9 cellular contexts compared by ENCODE assay signal in the genomic region with DNA sequence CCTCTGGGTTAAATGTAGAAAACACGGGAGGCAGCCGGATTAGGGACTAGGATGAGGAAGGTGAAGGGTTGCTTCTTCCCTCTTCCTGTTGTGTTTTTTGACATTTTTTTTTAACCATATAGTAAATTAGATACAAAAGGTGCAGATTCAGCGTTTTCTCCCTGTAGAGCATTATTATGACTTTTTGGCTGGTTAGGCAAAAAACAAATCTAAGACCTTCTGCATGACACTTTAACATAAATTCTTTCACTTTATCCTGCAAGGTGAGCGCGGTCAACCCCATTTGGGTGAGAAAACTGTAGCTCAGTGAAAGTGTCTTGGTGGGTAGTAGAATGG. TPM values are rescaled to one million over a fixed set of nuclear protein-coding genes. Genes with fewer than 3 reads are reported as not detected.
DNase-seq lines count a peak whose midpoint lies in the region; ATAC-seq and TF ChIP-seq lines count a peak whose summit lies in the region.
"Had no signal": no experiment of that assay in that cellular context is flagged by ENCODE, and none has a peak within 500 bp of the region (broad histone marks: within the 10 kb centered on the region; RNA-seq: fewer than 3 reads in every experiment).

No MANE protein-coding gene starts in this region.

- H3K27me3 Mint-ChIP-seq in dendritic cell treated with granulocyte-macrophage colony-stimulating factor and Interleukin-4, amounts not matched to agents 40 ng/mL and 50 ng/mL, for 4 days, result peaks cover 50% of the 10 kb centered on the region
- peaks cover 49% of the 10 kb centered on the region for H3K27me3 Mint-ChIP-seq in nephron (ENCODE audit: low read depth)

- peaks cover 18% of the 10 kb centered on the region for H3K4me1 Mint-ChIP-seq in dendritic cell treated with granulocyte-macrophage colony-stimulating factor and Interleukin-4, amounts not matched to agents 40 ng/mL and 50 ng/mL, for 4 days (ENCODE audit: low read depth)
- peaks cover 16% of the 10 kb centered on the region for H3K4me1 Mint-ChIP-seq in nephron

- no peak for ATAC-seq in mucosa of descending colon
- ATAC-seq in HG02840 (IDR thresholded peaks at IDR 0.05; ENCODE audit: low FRiP score, unreplicated experiment), result no peak

- H3K27me3 ChIP-seq in BLaER1 treated with 17β-estradiol and CSF1 and Interleukin-3, amounts not matched to agents 10 nM and 100 nM, result peaks cover 23 to 50% (median 43%) of the 10 kb centered on the region in 11 experiments

- H4K20me1 ChIP-seq in BLaER1 treated with 17β-estradiol and CSF1 and Interleukin-3, amounts not matched to agents 10 nM and 100 nM, result peaks cover 0 to 58% (median 0%) of the 10 kb centered on the region in 11 experiments; a peak in 5 of 22 replicates

- TF ChIP-seq CTCF in nephron (IDR thresholded peaks at IDR 0.05; ENCODE audit: unreplicated experiment in 3 of 3), result no peak
- no peak for TF ChIP-seq CTCF in mucosa of descending colon (IDR thresholded peaks at IDR 0.05)

- H3K9me3 ChIP-seq in BLaER1 treated with 17β-estradiol and CSF1 and Interleukin-3, amounts not matched to agents 10 nM and 100 nM (replicated peaks in 1 of 11), result no peaks in the 10 kb centered on the region
- no peaks in the 10 kb centered on the region for H3K9me3 ChIP-seq in KOPT-K1 (ENCODE audit: insufficient read depth, low read length, poor library complexity, severe bottlenecking)
- no peaks in the 10 kb centered on the region for H3K9me3 ChIP-seq in mucosa of descending colon

- no peaks in the 10 kb centered on the region for H3K9me3 Mint-ChIP-seq in dendritic cell treated with granulocyte-macrophage colony-stimulating factor and Interleukin-4, amounts not matched to agents 40 ng/mL and 50 ng/mL, for 4 days
- H3K9me3 Mint-ChIP-seq in nephron, result no peaks in the 10 kb centered on the region

- H3K36me3 ChIP-seq in BLaER1 treated with 17β-estradiol and CSF1 and Interleukin-3, amounts not matched to agents 10 nM and 100 nM, result peaks cover 0 to 6% (median 0%) of the 10 kb centered on the region in 11 experiments; a peak in 2 of 22 replicates
- H3K36me3 ChIP-seq in KOPT-K1 (ENCODE audit: insufficient read depth, low read length) (no peaks in the 10 kb centered on the region), mucosa of descending colon (ENCODE audit: low read depth) (no peaks in the 10 kb centered on the region)

- peak overlapping the region; percentile 67 for H3K4me3 Mint-ChIP-seq in dendritic cell treated with granulocyte-macrophage colony-stimulating factor and Interleukin-4, amounts not matched to agents 40 ng/mL and 50 ng/mL, for 4 days
- peak overlapping the region; percentile 83 to 95 (median 90) for H3K4me3 Mint-ChIP-seq in nephron

- H3K4me2 ChIP-seq in BLaER1 treated with 17β-estradiol and CSF1 and Interleukin-3, amounts not matched to agents 10 nM and 100 nM, result peak overlapping the region; percentile 91 to 99 (median 99)

- DNase-seq in central memory CD4-positive, alpha-beta T cell, result no peak
- DNase-seq in NCI-H2029 (lab: John Stamatoyannopoulos, UW), result no peak
- DNase-seq in mucosa of descending colon, result no peak
- DNase-seq: NCI-H2029 treated with DMSO at 0.1 percent for 48 hours had no signal

- peak overlapping the region; percentile 68 to 96 (median 77) for H3K4me3 ChIP-seq in BLaER1 treated with 17β-estradiol and CSF1 and Interleukin-3, amounts not matched to agents 10 nM and 100 nM
- H3K4me3 ChIP-seq in mucosa of descending colon, result no peak overlapping the region

- H3K27ac Mint-ChIP-seq in dendritic cell treated with granulocyte-macrophage colony-stimulating factor and Interleukin-4, amounts not matched to agents 40 ng/mL and 50 ng/mL, for 4 days, result no peak overlapping the region
- H3K27ac Mint-ChIP-seq in nephron, result peak overlapping the region in 2 of 3 experiments; percentile 20 to 43

- H3K9ac ChIP-seq in BLaER1 treated with 17β-estradiol and CSF1 and Interleukin-3, amounts not matched to agents 10 nM and 100 nM, result peak overlapping the region in 4 of 11 experiments; percentile 77 to 96 (median 86); a peak in 6 of 22 replicates

- peaks cover 6 to 38% (median 16%) of the 10 kb centered on the region in 10 experiments; a peak in 16 of 20 replicates for H3K4me1 ChIP-seq in BLaER1 treated with 17β-estradiol and CSF1 and Interleukin-3, amounts not matched to agents 10 nM and 100 nM
- peaks cover 3% of the 10 kb centered on the region for H3K4me1 ChIP-seq in mucosa of descending colon (ENCODE audit: low read depth)

- intact Hi-C loops in dendritic cell treated with granulocyte-macrophage colony-stimulating factor and Interleukin-4, amounts not matched to agents 40 ng/mL and 50 ng/mL, for 4 days (cut with micrococcal nuclease), result no loop called here
- intact Hi-C loops in mucosa of descending colon (cut with DNase I, micrococcal nuclease), result no loop called here

- H3K36me3 Mint-ChIP-seq in dendritic cell treated with granulocyte-macrophage colony-stimulating factor and Interleukin-4, amounts not matched to agents 40 ng/mL and 50 ng/mL, for 4 days (ENCODE audit: low read depth), result no peaks in the 10 kb centered on the region
- H3K36me3 Mint-ChIP-seq in nephron (ENCODE audit: low read depth), result no peaks in the 10 kb centered on the region

- H3K27ac ChIP-seq in BLaER1 treated with 17β-estradiol and CSF1 and Interleukin-3, amounts not matched to agents 10 nM and 100 nM, result peak overlapping the region in 2 of 11 experiments; percentile 81 to 84; a peak in 3 of 22 replicates
- peak overlapping the region; percentile 64 for H3K27ac ChIP-seq in KOPT-K1 (ENCODE audit: low read depth, low read length, poor library complexity, severe bottlenecking)

RNA-seq across cellular contexts. Expression of a gene that starts 1.3 kb away (rescaled TPM):
- 1 to 10 TPM; 1.4 to 6.0 (median 3.8) TPM for total RNA-seq in mucosa of descending colon
